ENCODE assay signal across 9 cellular contexts in genomic region chrX:112839856-112840255, GRCh38. TPM values are rescaled to one million over a fixed set of nuclear protein-coding genes. Genes with fewer than 3 reads are reported as not detected.
DNase-seq lines count a peak whose midpoint lies in the region; ATAC-seq and TF ChIP-seq lines count a peak whose summit lies in the region.
"Had no signal": no experiment of that assay in that cellular context is flagged by ENCODE, and none has a peak within 500 bp of the region (broad histone marks: within the 10 kb centered on the region; RNA-seq: fewer than 3 reads in every experiment).

No MANE protein-coding gene starts in this region.

- H3K36me3 ChIP-seq in left lung = no peaks in the 10 kb centered on the region
- H3K36me3 ChIP-seq in suprapubic skin = no peaks in the 10 kb centered on the region

- H3K27me3 ChIP-seq in left lung (peaks cover 0 to 11% of the 10 kb centered on the region in 2 donors), suprapubic skin (no peaks in the 10 kb centered on the region)

- H3K4me3 ChIP-seq in left lung (peak overlapping the region; percentile 39 to 60), suprapubic skin (peak overlapping the region; percentile 68)

- H3K9me3 ChIP-seq in left lung (no peaks in the 10 kb centered on the region), suprapubic skin (no peaks in the 10 kb centered on the region)

- ATAC-seq in activated CD4-positive, alpha-beta T cell treated with anti-CD3 and anti-CD28 coated beads for 36 hours = no peak
- ATAC-seq in left lung (no peak), GM21576 (IDR thresholded peaks at IDR 0.05; ENCODE audit: unreplicated experiment) (no peak)

- WGBS in suprapubic skin = 31% methylated on average over 5 of the region's 5 CpGs

- no peaks in the 10 kb centered on the region for H3K36me3 Mint-ChIP-seq in activated CD4-positive, alpha-beta T cell treated with anti-CD3 and anti-CD28 coated beads for 36 hours (ENCODE audit: low read depth)

- peak overlapping the region; percentile 77 for H3K27ac ChIP-seq in angular gyrus (ENCODE audit: low read depth, low read length)
- no peak overlapping the region for H3K27ac ChIP-seq in left lung
- peak overlapping the region; percentile 83 for H3K27ac ChIP-seq in suprapubic skin

- intact Hi-C loops in activated CD4-positive, alpha-beta T cell treated with anti-CD3 and anti-CD28 coated beads for 36 hours (cut with DNase I, micrococcal nuclease) = loop anchor here (5.0 to 10.0 kb wide), 3 partner anchors 163 to 1158 kb away; partner anchors contain the start of genes ALG13 (in 2 of the 2) and LHFPL1 (in 1 of the 2)
- intact Hi-C loops in left lung (cut with DNase I) = no loop called here

- H3K9me3 Mint-ChIP-seq in activated CD4-positive, alpha-beta T cell treated with anti-CD3 and anti-CD28 coated beads for 36 hours (ENCODE audit: low read depth) = no peaks in the 10 kb centered on the region

- TF ChIP-seq POLR2A in suprapubic skin (IDR thresholded peaks at IDR 0.05) = no peak

- CTCF ChIA-PET in activated CD4-positive, alpha-beta T cell treated with anti-CD3 and anti-CD28 coated beads for 36 hours (lab: Charles Lee) = no interaction called here

- H3K27ac Mint-ChIP-seq in activated CD4-positive, alpha-beta T cell treated with anti-CD3 and anti-CD28 coated beads for 36 hours = peak overlapping the region; percentile 17

- H3K4me1 Mint-ChIP-seq in activated CD4-positive, alpha-beta T cell treated with anti-CD3 and anti-CD28 coated beads for 36 hours = peaks cover 13% of the 10 kb centered on the region

- TF ChIP-seq EP300 in suprapubic skin (IDR thresholded peaks at IDR 0.05) = no peak

- TF ChIP-seq CTCF in left lung (IDR thresholded peaks at IDR 0.05) (no peak), suprapubic skin (IDR thresholded peaks at IDR 0.05) (no peak)

- POLR2A ChIA-PET in activated CD4-positive, alpha-beta T cell treated with anti-CD3 and anti-CD28 coated beads for 36 hours (lab: Charles Lee) = no interaction called here

- DNase-seq in activated CD4-positive, alpha-beta T cell treated with anti-CD3 and anti-CD28 coated beads for 36 hours = no peak
- DNase-seq in activated CD4-positive, alpha-beta T cell treated with anti-CD3 and anti-CD28 coated beads, Interleukin-2, amount 50 U/mL, for 1 hour = no peak
- DNase-seq in left lung (no peak), suprapubic skin (ENCODE audit: low spot score in 2 of 2) (no peak), kidney tubule cell (ENCODE audit: low spot score) (no peak), NCI-H1105 treated with DMSO at 0.1 percent for 48 hours (lab: John Stamatoyannopoulos, UW) (no peak)
- DNase-seq: NCI-H526 treated with DMSO at 0.1 percent for 48 hours had no signal

- no peaks in the 10 kb centered on the region for H3K4me1 ChIP-seq in left lung
- peaks cover 9% of the 10 kb centered on the region for H3K4me1 ChIP-seq in suprapubic skin

- peaks cover 4% of the 10 kb centered on the region for H3K27me3 Mint-ChIP-seq in activated CD4-positive, alpha-beta T cell treated with anti-CD3 and anti-CD28 coated beads for 36 hours

- H3K4me3 Mint-ChIP-seq in activated CD4-positive, alpha-beta T cell treated with anti-CD3 and anti-CD28 coated beads for 36 hours = peak overlapping the region; percentile 82

RNA-seq across cellular contexts. Expression of gene AMOT, which starts 0.8 kb away (rescaled TPM):
- 1 to 10 TPM; 1.1 to 1.5 TPM for total RNA-seq in activated CD4-positive, alpha-beta T cell treated with anti-CD3 and anti-CD28 coated beads for 36 hours
- 10 to 100 TPM in 1 of 2 donors, 1 to 10 TPM in 1; 7.5 to 31.0 TPM for total RNA-seq in left lung
- 10 to 100 TPM in 3 of 4 donors, 1 to 10 TPM in 1; 4.8 to 20.4 (median 11.8) TPM for total RNA-seq in suprapubic skin

Comparison
In these comparisons a context has a peak if more than half of its experiments do, and no peak if none do; other contexts are left out.
1. H3K27ac ChIP-seq: peak in angular gyrus (single experiment) and suprapubic skin (single experiment); none in left lung (0 of 2).
2. intact Hi-C loops: an anchor here in activated CD4-positive, alpha-beta T cell treated with anti-CD3 and anti-CD28 coated beads for 36 hours (5.0 to 10.0 kb wide); none called in left lung.